27 cellular contexts compared by ENCODE assay signal in the genomic region with DNA sequence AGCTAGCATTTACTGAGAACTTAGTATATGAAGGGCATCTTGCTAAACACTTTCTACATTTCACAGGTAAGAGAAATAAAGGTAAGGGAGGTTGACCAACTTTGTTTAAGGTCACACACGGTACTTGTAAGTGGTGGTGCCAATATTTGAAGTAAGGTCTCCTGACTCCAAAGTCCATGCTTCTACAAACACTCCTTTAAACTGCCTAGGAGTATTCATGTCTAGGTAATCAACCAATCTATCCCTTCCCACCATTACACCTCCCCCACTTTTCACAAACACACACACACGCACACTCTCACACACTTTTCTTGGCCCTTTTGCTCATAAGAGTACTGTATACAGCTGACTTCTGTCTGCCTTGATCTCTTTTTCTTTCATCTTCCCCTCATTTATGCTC. TPM values are rescaled to one million over a fixed set of nuclear protein-coding genes. Genes with fewer than 3 reads are reported as not detected.
"Had no signal": no experiment of that assay in that cellular context is flagged by ENCODE, and none has a peak within 500 bp of the region (broad histone marks: within the 10 kb centered on the region; RNA-seq: fewer than 3 reads in every experiment).

No MANE protein-coding gene starts in this region.

- H3K4me1 ChIP-seq: left ventricle myocardium inferior, psoas muscle, spleen, tibial artery, upper lobe of left lung, uterus had no signal

- H3K36me3 Mint-ChIP-seq: stimulated activated memory B cell treated with anti-CD40 and anti-IgM and Interleukin-4, amounts not matched to agents 10 μg/mL and 1 μg/mL and 100 μg/mL, for 72 hours had no signal

- H3K27ac Mint-ChIP-seq: nephron; stimulated activated memory B cell treated with anti-CD40 and anti-IgM and Interleukin-4, amounts not matched to agents 10 μg/mL and 1 μg/mL and 100 μg/mL, for 72 hours; stimulated activated naive CD8-positive, alpha-beta T cell treated with anti-CD3 and anti-CD28 coated beads, Interleukin-15, Interleukin-2, amounts not matched to agents 100 ng/mL and 50 ng/mL, for 24 hours had no signal

- H3K27ac ChIP-seq: dorsolateral prefrontal cortex, left ventricle myocardium inferior, parathyroid adenoma, psoas muscle, spleen, tibial artery, upper lobe of left lung, uterus had no signal

- H3K27me3 Mint-ChIP-seq: stimulated activated memory B cell treated with anti-CD40 and anti-IgM and Interleukin-4, amounts not matched to agents 10 μg/mL and 1 μg/mL and 100 μg/mL, for 72 hours; stimulated activated naive CD8-positive, alpha-beta T cell treated with anti-CD3 and anti-CD28 coated beads, Interleukin-15, Interleukin-2, amounts not matched to agents 100 ng/mL and 50 ng/mL, for 24 hours had no signal

- DNase-seq: cortex of kidney; dorsolateral prefrontal cortex; effector CD8-positive, alpha-beta T cell; foreskin melanocyte; head of caudate nucleus; hypothalamus; left ventricle myocardium inferior; mesenchymal stem cell; midbrain; psoas muscle; retina; spleen; stimulated activated CD4-positive, alpha-beta T cell treated with anti-CD3 and anti-CD28 coated beads, Interleukin-15, amount 100 ng/mL, for 24 hours; stimulated activated CD4-positive, alpha-beta T cell treated with anti-CD3 and anti-CD28 coated beads, Interleukin-1b, Interleukin-23, amount 100 ng/mL, for 48 hours; stimulated activated CD4-positive, alpha-beta T cell treated with anti-CD3 and anti-CD28 coated beads, Interleukin-4, amount 100 ng/mL, for 24 hours; tibial artery; upper lobe of left lung; uterus had no signal

- H3K4me3 ChIP-seq: dorsolateral prefrontal cortex, left ventricle myocardium inferior, lung, psoas muscle, spleen, tibial artery, upper lobe of left lung, uterus had no signal

- H3K4me1 Mint-ChIP-seq: nephron; stimulated activated memory B cell treated with anti-CD40 and anti-IgM and Interleukin-4, amounts not matched to agents 10 μg/mL and 1 μg/mL and 100 μg/mL, for 72 hours had no signal

- FAIRE-seq: islet of Langerhans had no signal

- H3K9me3 Mint-ChIP-seq: stimulated activated memory B cell treated with anti-CD40 and anti-IgM and Interleukin-4, amounts not matched to agents 10 μg/mL and 1 μg/mL and 100 μg/mL, for 72 hours; stimulated activated naive CD8-positive, alpha-beta T cell treated with anti-CD3 and anti-CD28 coated beads, Interleukin-15, Interleukin-2, amounts not matched to agents 100 ng/mL and 50 ng/mL, for 24 hours had no signal

- ATAC-seq: psoas muscle; sciatic nerve; stimulated activated memory B cell treated with anti-CD40 and anti-IgM and Interleukin-4, amounts not matched to agents 10 μg/mL and 1 μg/mL and 100 μg/mL, for 72 hours had no signal

- H3K4me3 Mint-ChIP-seq: nephron; stimulated activated memory B cell treated with anti-CD40 and anti-IgM and Interleukin-4, amounts not matched to agents 10 μg/mL and 1 μg/mL and 100 μg/mL, for 72 hours; stimulated activated naive CD8-positive, alpha-beta T cell treated with anti-CD3 and anti-CD28 coated beads, Interleukin-15, Interleukin-2, amounts not matched to agents 100 ng/mL and 50 ng/mL, for 24 hours had no signal

- H3K9me3 ChIP-seq: left ventricle myocardium inferior, psoas muscle, spleen, tibial artery, upper lobe of left lung, uterus had no signal

RNA-seq across cellular contexts. Expression of a gene that starts 36.0 kb away (rescaled TPM):
- total RNA-seq: skeletal muscle tissue, temporal lobe had no signal
